33 cellular contexts compared by ENCODE assay signal in the genomic region with DNA sequence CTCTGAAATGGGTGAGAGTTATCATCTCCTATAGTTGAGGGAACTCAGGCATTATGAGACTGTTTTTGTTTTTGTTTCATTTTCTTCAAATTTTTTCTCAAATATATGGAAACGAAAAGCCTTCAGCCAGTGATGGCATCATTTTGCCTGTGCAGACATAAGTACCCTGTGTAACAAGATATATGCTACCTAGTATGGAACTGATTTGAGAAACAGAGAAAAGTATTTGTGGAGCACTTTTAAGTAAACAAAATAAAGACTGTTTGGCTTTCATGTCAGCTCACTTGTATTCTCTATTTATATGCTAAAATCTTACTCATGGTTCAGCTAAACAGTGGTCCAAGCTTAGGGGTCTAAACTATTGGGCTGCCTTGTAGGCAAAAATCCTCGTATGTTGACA.
"Had no signal": no experiment of that assay in that cellular context is flagged by ENCODE, and none has a peak within 500 bp of the region (broad histone marks: within the 10 kb centered on the region; RNA-seq: fewer than 3 reads in every experiment).

No MANE protein-coding gene starts in this region.

- H3K4me1 ChIP-seq: foreskin keratinocyte had no signal

- H3K4me3 ChIP-seq: coronary artery, dorsolateral prefrontal cortex, gastrocnemius medialis had no signal

- H3K4me3 Mint-ChIP-seq: activated B cell treated with CpG ODN at 0.5 μM for 24 hours; activated CD8-positive, alpha-beta T cell treated with anti-CD3 and anti-CD28 coated beads for 36 hours; activated naive CD8-positive, alpha-beta T cell; activated T-cell treated with anti-CD3 and anti-CD28 coated beads, Interleukin-2, amount 50 U/mL, for 4 hours; activated T-helper 17 cell treated with anti-CD3 and anti-CD28 coated beads, Interleukin-2, amount 50 U/mL, for 72 hours; dendritic cell treated with granulocyte-macrophage colony-stimulating factor and Interleukin-4, amounts not matched to agents 40 ng/mL and 50 ng/mL, for 4 days; endodermal cell; T-cell; T-helper 1 cell treated with Interleukin-12 subunit alpha and Interleukin-12 subunit beta and Interleukin-4 antibody, amounts not matched to agents 30 μg/mL and 1 μg/mL, for 36 hours; T-helper 2 cell treated with Interferon-gamma antibody and Interleukin-4, amounts not matched to agents 5 μg/mL and 100 μg/mL, for 36 hours had no signal

- ATAC-seq: activated CD4-positive, CD25-positive, alpha-beta regulatory T cell treated with anti-CD3 and anti-CD28 coated beads, Interleukin-2, amount 50 U/mL, for 24 hours; activated CD8-positive, alpha-beta T cell treated with anti-CD3 and anti-CD28 coated beads for 36 hours; activated T-cell treated with anti-CD3 and anti-CD28 coated beads, Interleukin-2, amount 50 U/mL, for 4 hours; activated T-helper 17 cell treated with anti-CD3 and anti-CD28 coated beads, Interleukin-2, amount 50 U/mL, for 72 hours; esophagus mucosa; foreskin keratinocyte; gastrocnemius medialis; T-cell had no signal

- H3K9me3 ChIP-seq: gastrocnemius medialis had no signal

- H3K27ac Mint-ChIP-seq: activated B cell treated with CpG ODN at 0.5 μM for 24 hours; activated CD8-positive, alpha-beta T cell treated with anti-CD3 and anti-CD28 coated beads for 36 hours; activated naive CD8-positive, alpha-beta T cell; activated T-helper 17 cell treated with anti-CD3 and anti-CD28 coated beads, Interleukin-2, amount 50 U/mL, for 72 hours; dendritic cell treated with granulocyte-macrophage colony-stimulating factor and Interleukin-4, amounts not matched to agents 40 ng/mL and 50 ng/mL, for 4 days; endodermal cell; T-cell; T-helper 1 cell treated with Interleukin-12 subunit alpha and Interleukin-12 subunit beta and Interleukin-4 antibody, amounts not matched to agents 30 μg/mL and 1 μg/mL, for 36 hours; T-helper 2 cell treated with Interferon-gamma antibody and Interleukin-4, amounts not matched to agents 5 μg/mL and 100 μg/mL, for 36 hours had no signal

- H3K27me3 ChIP-seq: brain microvascular endothelial cell, dorsolateral prefrontal cortex, foreskin keratinocyte, gastrocnemius medialis had no signal

- H3K9me3 Mint-ChIP-seq: activated B cell treated with CpG ODN at 0.5 μM for 24 hours; activated CD8-positive, alpha-beta T cell treated with anti-CD3 and anti-CD28 coated beads for 36 hours; activated T-cell treated with anti-CD3 and anti-CD28 coated beads, Interleukin-2, amount 50 U/mL, for 4 hours; activated T-helper 17 cell treated with anti-CD3 and anti-CD28 coated beads, Interleukin-2, amount 50 U/mL, for 72 hours; dendritic cell treated with granulocyte-macrophage colony-stimulating factor and Interleukin-4, amounts not matched to agents 40 ng/mL and 50 ng/mL, for 4 days; endodermal cell; T-cell; T-helper 1 cell treated with Interleukin-12 subunit alpha and Interleukin-12 subunit beta and Interleukin-4 antibody, amounts not matched to agents 30 μg/mL and 1 μg/mL, for 36 hours; T-helper 2 cell treated with Interferon-gamma antibody and Interleukin-4, amounts not matched to agents 5 μg/mL and 100 μg/mL, for 36 hours had no signal

- H3K4me1 Mint-ChIP-seq: activated B cell treated with CpG ODN at 0.5 μM for 24 hours; activated T-helper 17 cell treated with anti-CD3 and anti-CD28 coated beads, Interleukin-2, amount 50 U/mL, for 72 hours; T-cell had no signal

- DNase-seq: activated B cell treated with CpG ODN at 0.5 μM for 24 hours; activated CD4-positive, alpha-beta T cell treated with anti-CD3 and anti-CD28 coated beads for 48 hours; activated CD4-positive, alpha-beta T cell treated with anti-CD3 and anti-CD28 coated beads, Interleukin-2, amount 50 U/mL, for 1 hour; activated CD4-positive, alpha-beta T cell treated with anti-CD3 and anti-CD28 coated beads, Interleukin-2, amount 50 U/mL, for 48 hours; activated CD8-positive, alpha-beta memory T cell treated with anti-CD3 and anti-CD28 coated beads for 24 hours; activated CD8-positive, alpha-beta T cell treated with anti-CD3 and anti-CD28 coated beads for 36 hours; activated effector memory CD4-positive, alpha-beta T cell treated with Interleukin-2 at 50 U/mL for 16 hours; activated gamma-delta T cell treated with Interleukin-2 at 50 U/mL for 16 hours; activated naive CD4-positive, alpha-beta T cell treated with anti-CD3 and anti-CD28 coated beads, Interleukin-2, amount 50 U/mL, for 16 hours; activated naive CD4-positive, alpha-beta T cell treated with Interleukin-2 at 50 U/mL for 16 hours; activated T-cell treated with anti-CD3 and anti-CD28 coated beads, Interleukin-2, amount 50 U/mL, for 4 hours; amniotic stem cell; anterior cingulate cortex; brain microvascular endothelial cell; caudate nucleus; dorsolateral prefrontal cortex; effector memory CD4-positive, alpha-beta T cell; endodermal cell; foreskin keratinocyte; gastrocnemius medialis; glutamatergic neuron; SW 1271; T-cell; T1000; WERI-Rb-1 had no signal

- H3K27ac ChIP-seq: brain microvascular endothelial cell, dorsolateral prefrontal cortex, foreskin keratinocyte, gastrocnemius medialis, WERI-Rb-1 had no signal

- H3K36me3 ChIP-seq: WERI-Rb-1 had no signal

- H3K27me3 Mint-ChIP-seq: activated B cell treated with CpG ODN at 0.5 μM for 24 hours; activated CD8-positive, alpha-beta T cell treated with anti-CD3 and anti-CD28 coated beads for 36 hours; activated naive CD8-positive, alpha-beta T cell; activated T-helper 17 cell treated with anti-CD3 and anti-CD28 coated beads, Interleukin-2, amount 50 U/mL, for 72 hours; dendritic cell treated with granulocyte-macrophage colony-stimulating factor and Interleukin-4, amounts not matched to agents 40 ng/mL and 50 ng/mL, for 4 days; T-cell had no signal
